26 cellular contexts compared by ENCODE assay signal in the genomic region with DNA sequence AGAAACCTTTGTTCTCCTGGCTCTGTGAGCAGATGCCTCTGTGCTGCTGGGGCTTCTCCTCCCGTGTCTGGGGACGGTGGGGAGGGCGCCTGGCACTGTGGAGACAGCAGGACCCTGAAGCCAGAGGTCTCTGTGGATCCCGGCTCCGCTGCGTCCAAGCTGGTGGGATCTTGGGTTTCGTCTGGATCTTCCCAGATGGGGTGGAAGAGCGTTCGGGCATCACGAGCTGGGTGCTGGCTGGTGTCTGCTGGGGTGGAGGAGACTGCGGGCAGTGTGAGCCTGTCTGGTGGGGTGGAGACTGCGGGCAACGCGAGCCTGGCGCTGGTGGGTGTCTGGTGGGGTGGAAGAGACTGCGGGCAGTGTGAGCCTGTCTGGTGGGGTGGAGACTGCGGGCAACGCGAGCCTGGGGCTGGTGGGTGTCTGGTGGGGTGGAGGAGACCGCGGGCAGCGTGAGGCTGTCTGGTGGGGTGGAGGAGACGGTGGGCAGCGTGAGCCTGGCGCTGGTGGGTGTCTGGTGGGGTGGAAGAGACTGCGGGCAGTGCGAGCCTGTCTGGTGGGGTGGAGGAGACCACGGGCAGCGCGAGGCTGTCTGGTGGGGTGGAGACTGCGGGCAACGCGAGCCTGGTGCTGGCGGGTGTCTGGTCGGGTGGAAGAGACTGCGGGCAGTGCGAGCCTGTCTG. TPM values are rescaled to one million over a fixed set of nuclear protein-coding genes. Genes with fewer than 3 reads are reported as not detected.
"Had no signal": no experiment of that assay in that cellular context is flagged by ENCODE, and none has a peak within 500 bp of the region (broad histone marks: within the 10 kb centered on the region; RNA-seq: fewer than 3 reads in every experiment).

No MANE protein-coding gene starts in this region.

- H3K27me3 ChIP-seq: gastroesophageal sphincter had no signal

- H3K27ac ChIP-seq: epithelial cell of prostate, gastroesophageal sphincter, lower lobe of right lung, VCaP had no signal

- H3K36me3 ChIP-seq: lower lobe of right lung had no signal

- H3K4me3 ChIP-seq: gastroesophageal sphincter, lower lobe of right lung had no signal

- H3K4me3 Mint-ChIP-seq: activated CD4-positive, alpha-beta T cell treated with anti-CD3 and anti-CD28 coated beads, Interleukin-2, amount 10 ng/mL, durations not matched to agents 7 days and 5 days; activated CD8-positive, alpha-beta T cell treated with anti-CD3 and anti-CD28 coated beads for 36 hours; activated T-cell treated with anti-CD3 and anti-CD28 coated beads, Interleukin-2, amount 50 U/mL, for 4 hours; brain; endodermal cell; naive B cell; T-helper 2 cell treated with Interferon-gamma antibody and Interleukin-4, amounts not matched to agents 5 μg/mL and 100 μg/mL, for 36 hours had no signal

- H3K4me1 Mint-ChIP-seq: endodermal cell, naive B cell had no signal

- H3K36me3 Mint-ChIP-seq: activated naive CD4-positive, alpha-beta T cell treated with anti-CD3 and anti-CD28 coated beads, Interleukin-2, amount 50 U/mL, for 72 hours had no signal

- DNase-seq: activated CD4-positive, alpha-beta T cell treated with anti-CD3 and anti-CD28 coated beads, Interleukin-2, amount 10 ng/mL, durations not matched to agents 7 days and 5 days; activated CD4-positive, CD25-positive, alpha-beta regulatory T cell treated with anti-CD3 and anti-CD28 coated beads, Interleukin-2, amount 50 U/mL, for 72 hours; activated CD8-positive, alpha-beta T cell treated with anti-CD3 and anti-CD28 coated beads for 36 hours; activated gamma-delta T cell treated with Interleukin-2 at 50 U/mL for 16 hours; activated T-cell treated with anti-CD3 and anti-CD28 coated beads, Interleukin-2, amount 50 U/mL, for 4 hours; aorta; caudate nucleus; endodermal cell; left colon; lower lobe of right lung; mesendoderm; naive B cell; retina; stimulated activated CD4-positive, alpha-beta T cell treated with anti-CD3 and anti-CD28 coated beads, Interleukin-4, amount 100 ng/mL, for 24 hours; stimulated activated naive CD8-positive, alpha-beta T cell treated with anti-CD3 and anti-CD28 coated beads, Interleukin-15, Interleukin-2, amounts not matched to agents 100 U/mL and 50 U/mL, for 24 hours had no signal

- H3K4me1 ChIP-seq: gastroesophageal sphincter, lower lobe of right lung had no signal

- ATAC-seq: activated CD8-positive, alpha-beta T cell treated with anti-CD3 and anti-CD28 coated beads for 36 hours; activated T-cell treated with anti-CD3 and anti-CD28 coated beads, Interleukin-2, amount 50 U/mL, for 4 hours; gastroesophageal sphincter; left colon; lower lobe of right lung; stimulated activated naive CD8-positive, alpha-beta T cell treated with anti-CD3 and anti-CD28 coated beads, Interleukin-15, Interleukin-2, amounts not matched to agents 100 U/mL and 50 U/mL, for 24 hours had no signal

- H3K27ac Mint-ChIP-seq: activated CD4-positive, alpha-beta T cell treated with anti-CD3 and anti-CD28 coated beads, Interleukin-2, amount 10 ng/mL, durations not matched to agents 7 days and 5 days; activated CD8-positive, alpha-beta T cell treated with anti-CD3 and anti-CD28 coated beads for 36 hours; endodermal cell; T-helper 2 cell treated with Interferon-gamma antibody and Interleukin-4, amounts not matched to agents 5 μg/mL and 100 μg/mL, for 36 hours had no signal

- H3K27me3 Mint-ChIP-seq: activated CD4-positive, alpha-beta T cell treated with anti-CD3 and anti-CD28 coated beads, Interleukin-2, amount 10 ng/mL, durations not matched to agents 7 days and 5 days; activated CD8-positive, alpha-beta T cell treated with anti-CD3 and anti-CD28 coated beads for 36 hours; brain; naive B cell had no signal

- H3K9me3 ChIP-seq: gastroesophageal sphincter, lower lobe of right lung had no signal

RNA-seq across cellular contexts. Expression of a gene that starts 5.6 kb away (rescaled TPM):
- total RNA-seq: occipital lobe, SK-MEL-5, subcutaneous adipose tissue, ureter had no signal
- polyA plus RNA-seq: neural cell had no signal
